ENCODE assay signal across 1 cellular context in genomic region chr12:57429473-57430116, GRCh38.
TF ChIP-seq lines count a peak whose summit lies in the region.

No MANE protein-coding gene starts in this region.

TF ChIP-seq in IMR-90, 13 proteins besides CTCF, POLR2A, EP300 and RAD21 (continued from another document):
- TF ChIP-seq MXI1 (IDR thresholded peaks at IDR 0.05; ENCODE audit: borderline replicate concordance, low read depth, low read length): peak; percentile 73; the same call in 1 of the 2 replicates
- TF ChIP-seq RCOR1 (IDR thresholded peaks at IDR 0.05; ENCODE audit: insufficient replicate concordance, low read length): no peak
- TF ChIP-seq FOS (IDR thresholded peaks at IDR 0.05; ENCODE audit: low read depth, low read length): no peak
- no peak for TF ChIP-seq NFE2L2 (IDR thresholded peaks at IDR 0.05; ENCODE audit: low read depth, low read length)
- TF ChIP-seq RFX5 (IDR thresholded peaks at IDR 0.05; ENCODE audit: low read depth, low read length): no peak
- no peak for TF ChIP-seq ELK1 (IDR thresholded peaks at IDR 0.05; ENCODE audit: borderline replicate concordance, low read depth, low read length)
- no peak for TF ChIP-seq CEBPB (IDR thresholded peaks at IDR 0.05; ENCODE audit: low read depth, low read length)
- TF ChIP-seq MAFK (IDR thresholded peaks at IDR 0.05; ENCODE audit: low read depth, low read length): no peak
- TF ChIP-seq MAZ (IDR thresholded peaks at IDR 0.05; ENCODE audit: borderline replicate concordance, low read depth, low read length): no peak
- no peak for TF ChIP-seq USF2 (IDR thresholded peaks at IDR 0.05; ENCODE audit: low read depth, low read length)
- no peak for TF ChIP-seq BHLHE40 (IDR thresholded peaks at IDR 0.05; ENCODE audit: low read depth, low read length)
- 0 out of 2 replicates have a peak, but pooled peaks have one; percentile 32 for TF ChIP-seq CHD1 (IDR thresholded peaks at IDR 0.05; ENCODE audit: low read depth, low read length)
